In genomic region chr2:24024018-24024417, GRCh38 we compare ENCODE assay signal across 15 cellular contexts. TPM values are rescaled to one million over a fixed set of nuclear protein-coding genes. Genes with fewer than 3 reads are reported as not detected.
DNase-seq lines count a peak whose midpoint lies in the region; ATAC-seq and TF ChIP-seq lines count a peak whose summit lies in the region.
"Had no signal": no experiment of that assay in that cellular context is flagged by ENCODE, and none has a peak within 500 bp of the region (broad histone marks: within the 10 kb centered on the region; RNA-seq: fewer than 3 reads in every experiment).

No MANE protein-coding gene starts in this region.

- ATAC-seq in Right ventricle myocardium inferior (no peak), SK-N-SH treated with all-trans-retinoic acid at 6 μM for 48 hours (peak; percentile 37), GM21423 (IDR thresholded peaks at IDR 0.05; ENCODE audit: unreplicated experiment) (no peak)
- ATAC-seq: activated naive CD4-positive, alpha-beta T cell treated with anti-CD3 and anti-CD28 coated beads, Interleukin-2, amount 50 U/mL, for 72 hours; upper lobe of right lung had no signal

- no TSS peak for BruUV-seq in Calu3 (replicated peaks; lab: Mats Ljungman, UMichigan)

- intact Hi-C loops in left ventricle myocardium inferior (cut with micrococcal nuclease) (no loop called here), Right ventricle myocardium inferior (cut with DNase I) (no loop called here), Calu3 (cut with micrococcal nuclease; ENCODE audit: unreplicated experiment) (no loop called here)

- H3K4me3 ChIP-seq in left ventricle myocardium inferior (no peak overlapping the region), fibroblast of villous mesenchyme (ENCODE audit: low read depth, low read length) (no peak overlapping the region)
- H3K4me3 ChIP-seq: dorsolateral prefrontal cortex, heart right ventricle, upper lobe of right lung had no signal

- H3K36me3 ChIP-seq in left ventricle myocardium inferior, result peaks cover 40% of the 10 kb centered on the region

- H3K27ac ChIP-seq in left ventricle myocardium inferior (replicated peaks), result no peak overlapping the region
- H3K27ac ChIP-seq: dorsolateral prefrontal cortex, heart right ventricle, neutrophil, upper lobe of right lung had no signal

- DNase-seq in left ventricle myocardium inferior (no peak), Right ventricle myocardium inferior (ENCODE audit: missing footprints) (no peak), fibroblast of villous mesenchyme (ENCODE audit: low read depth) (peak; percentile 35), T-helper 1 cell (no peak), T-helper 2 cell (no peak), Calu3 (no peak)
- DNase-seq: MM.1S, upper lobe of right lung had no signal

- no peak overlapping the region for H3K27ac Mint-ChIP-seq in Calu3 (ENCODE audit: unreplicated experiment)
- H3K27ac Mint-ChIP-seq: activated naive CD4-positive, alpha-beta T cell treated with anti-CD3 and anti-CD28 coated beads, Interleukin-2, amount 50 U/mL, for 72 hours; B cell had no signal

- no peaks in the 10 kb centered on the region for H3K4me1 Mint-ChIP-seq in Calu3 (ENCODE audit: low read depth, unreplicated experiment)
- H3K4me1 Mint-ChIP-seq: B cell had no signal

- TF ChIP-seq CTCF in left ventricle myocardium inferior (IDR thresholded peaks at IDR 0.05; ENCODE audit: borderline replicate concordance) (peak; percentile 16), fibroblast of villous mesenchyme (IDR thresholded peaks at IDR 0.05; ENCODE audit: insufficient read depth, low read depth, low read length) (peak; percentile 52), Calu3 (IDR thresholded peaks at IDR 0.05; ENCODE audit: unreplicated experiment) (no peak)

- no peak overlapping the region for H3K4me3 Mint-ChIP-seq in Calu3 (ENCODE audit: low read depth, unreplicated experiment)
- H3K4me3 Mint-ChIP-seq: B cell had no signal

- H3K9me3 ChIP-seq in left ventricle myocardium inferior (replicated peaks), result no peaks in the 10 kb centered on the region
- H3K9me3 ChIP-seq: heart right ventricle, neutrophil, upper lobe of right lung had no signal

- H3K4me1 ChIP-seq in left ventricle myocardium inferior, result no peaks in the 10 kb centered on the region
- H3K4me1 ChIP-seq: heart right ventricle, upper lobe of right lung had no signal

- CTCF ChIA-PET in Calu3 (lab: Charles Lee), result no interaction called here

- H3K27me3 Mint-ChIP-seq in Calu3 (ENCODE audit: unreplicated experiment), result no peaks in the 10 kb centered on the region
- H3K27me3 Mint-ChIP-seq: B cell had no signal

- no peaks in the 10 kb centered on the region for H3K27me3 ChIP-seq in left ventricle myocardium inferior (ENCODE audit: low read depth)
- H3K27me3 ChIP-seq: dorsolateral prefrontal cortex, heart right ventricle, neutrophil, upper lobe of right lung had no signal

- no peaks in the 10 kb centered on the region for H3K9me3 Mint-ChIP-seq in Calu3 (ENCODE audit: low read depth, unreplicated experiment)
- H3K9me3 Mint-ChIP-seq: activated naive CD4-positive, alpha-beta T cell treated with anti-CD3 and anti-CD28 coated beads, Interleukin-2, amount 50 U/mL, for 72 hours had no signal

- H3K36me3 Mint-ChIP-seq in Calu3 (ENCODE audit: insufficient read depth, unreplicated experiment), result no peaks in the 10 kb centered on the region
- H3K36me3 Mint-ChIP-seq: activated naive CD4-positive, alpha-beta T cell treated with anti-CD3 and anti-CD28 coated beads, Interleukin-2, amount 50 U/mL, for 72 hours had no signal

TF ChIP-seq in SK-N-SH treated with all-trans-retinoic acid at 6 μM for 48 hours, 23 proteins besides CTCF, POLR2A, EP300 and RAD21:
- no peak for TF ChIP-seq ISL1 (CRISPR knock-in tag; IDR thresholded peaks at IDR 0.05)
- no peak for TF ChIP-seq ARNTL (CRISPR knock-in tag; IDR thresholded peaks at IDR 0.05; ENCODE audit: borderline replicate concordance, low read depth)
- TF ChIP-seq ZFP30 (CRISPR knock-in tag; IDR thresholded peaks at IDR 0.05), result no peak
- TF ChIP-seq ESRRG (CRISPR knock-in tag; IDR thresholded peaks at IDR 0.05), result no peak
- no peak for TF ChIP-seq ZNF8 (CRISPR knock-in tag; IDR thresholded peaks at IDR 0.05)
- no peak for TF ChIP-seq CSDC2 (CRISPR knock-in tag; IDR thresholded peaks at IDR 0.05)

RNA-seq across cellular contexts. Expression of gene MFSD2B, which starts 14.1 kb away (rescaled TPM):
- total RNA-seq in left ventricle myocardium inferior (0.16 TPM), Right ventricle myocardium inferior (not detected), fibroblast of villous mesenchyme (under 0.01 and 0.32 TPM in 2 replicates), Calu3 (2022) (0.37 TPM in 1 of 2 replicates, not detected in the other)
- total RNA-seq: B cell had no signal

RNA-seq across cellular contexts. Expression of gene WDCP, which starts 23.2 kb away (rescaled TPM):
- total RNA-seq in left ventricle myocardium inferior, result 8.6 TPM
- total RNA-seq in Right ventricle myocardium inferior, result 8.1 TPM
- total RNA-seq in fibroblast of villous mesenchyme, result 7.7 and 14.7 TPM in 2 replicates
- total RNA-seq in Calu3 (2022), result 13.4 and 17.2 TPM in 2 replicates

RNA-seq across cellular contexts. Expression of gene FKBP1B, which starts 25.5 kb away (rescaled TPM):
- 2.1 TPM for total RNA-seq in left ventricle myocardium inferior
- total RNA-seq in Right ventricle myocardium inferior, result 3.1 TPM
- 6.0 and 9.3 TPM in 2 replicates for total RNA-seq in fibroblast of villous mesenchyme
- total RNA-seq in Calu3 (2022), result 5.9 and 8.2 TPM in 2 replicates

RNA-seq across cellular contexts. Expression of gene SF3B6, which starts 52.1 kb away (rescaled TPM):
- total RNA-seq in left ventricle myocardium inferior, result 59.7 TPM
- 53.7 TPM for total RNA-seq in Right ventricle myocardium inferior
- total RNA-seq in fibroblast of villous mesenchyme, result 112 and 146 TPM in 2 replicates
- 112 and 125 TPM in 2 replicates for total RNA-seq in Calu3 (2022)
